Comparison of ENCODE assay signal across 8 cellular contexts in genomic region chr6:42960243-42961019, GRCh38. TPM values are rescaled to one million over a fixed set of nuclear protein-coding genes. Genes with fewer than 3 reads are reported as not detected.
DNase-seq lines count a peak whose midpoint lies in the region; ATAC-seq, FAIRE-seq and TF ChIP-seq lines count a peak whose summit lies in the region.

GNMT (plus strand) TSS chr6:42960754; CDS start chr6:42960768, 14 bp downstream.

- no peak within 1 kb of the TSS for H3K27ac Mint-ChIP-seq in activated naive CD8-positive, alpha-beta T cell
- peak within 1 kb of the TSS; percentile 56 for H3K27ac Mint-ChIP-seq in progenitor cell of endocrine pancreas

- H3K4me3 Mint-ChIP-seq in activated naive CD8-positive, alpha-beta T cell, result peak within 1 kb of the TSS; percentile 78
- peak within 1 kb of the TSS; percentile 80 for H3K4me3 Mint-ChIP-seq in progenitor cell of endocrine pancreas (ENCODE audit: low read depth)

- TF ChIP-seq CTCF in progenitor cell of endocrine pancreas (IDR thresholded peaks at IDR 0.05; ENCODE audit: unreplicated experiment), result no peak

- DNase-seq in GM12892 (ENCODE audit: insufficient read length), result peak; percentile 54
- peak; percentile 57 for DNase-seq in NCI-H748 treated with DMSO at 0.1 percent for 48 hours (lab: John Stamatoyannopoulos, UW)
- DNase-seq in left cardiac atrium, result peak; percentile 58
- DNase-seq in progenitor cell of endocrine pancreas (ENCODE audit: low spot score, unreplicated experiment), result peak; percentile 64
- DNase-seq in NCI-H1694 (lab: John Stamatoyannopoulos, UW), result no peak
- DNase-seq in pons (ENCODE audit: low spot score), result no peak
- DNase-seq in midbrain (lab: John Stamatoyannopoulos, UW), result no peak

- no peaks in the 10 kb centered on the region for H3K36me3 Mint-ChIP-seq in activated naive CD8-positive, alpha-beta T cell
- peaks cover 4% of the 10 kb centered on the region for H3K36me3 Mint-ChIP-seq in progenitor cell of endocrine pancreas (ENCODE audit: insufficient read depth)

- H3K9me3 Mint-ChIP-seq in activated naive CD8-positive, alpha-beta T cell (ENCODE audit: low read depth), result no peaks in the 10 kb centered on the region
- no peaks in the 10 kb centered on the region for H3K9me3 Mint-ChIP-seq in progenitor cell of endocrine pancreas (ENCODE audit: low read depth)

- peak; percentile 78 to 86 for ATAC-seq in left cardiac atrium

- H3K27me3 Mint-ChIP-seq in activated naive CD8-positive, alpha-beta T cell, result no peaks in the 10 kb centered on the region
- peaks cover 21% of the 10 kb centered on the region for H3K27me3 Mint-ChIP-seq in progenitor cell of endocrine pancreas

- TF ChIP-seq POLR2A in GM12892 (IDR thresholded peaks at IDR 0.05; ENCODE audit: low read depth, low read length), result no peak

- no peak for FAIRE-seq in GM12892 (lab: Jason Lieb, UNC)

- intact Hi-C loops in left cardiac atrium (cut with DNase I), result no loop called here

- H3K4me1 Mint-ChIP-seq in activated naive CD8-positive, alpha-beta T cell (ENCODE audit: low read depth), result peaks cover 16% of the 10 kb centered on the region
- H3K4me1 Mint-ChIP-seq in progenitor cell of endocrine pancreas (ENCODE audit: low read depth), result peaks cover 4% of the 10 kb centered on the region

RNA-seq across cellular contexts. Expression of gene GNMT, which starts in this region (rescaled TPM):
- polyA plus RNA-seq in GM12892 (2012; ENCODE audit: missing spikeins), result 0.42 TPM
- under 1 TPM; 0.41 to 0.63 TPM for total RNA-seq in left cardiac atrium
- total RNA-seq in progenitor cell of endocrine pancreas, result 1.3 and 1.7 TPM in 2 replicates

Comparison
In these comparisons a context has a peak if more than half of its experiments do, and no peak if none do; other contexts are left out.
1. Peak in DNase-seq and ATAC-seq in left cardiac atrium; RNA of the gene not detected or under 1 TPM.
2. DNase-seq: peak in GM12892 (single experiment), NCI-H748 treated with DMSO at 0.1 percent for 48 hours (single experiment) and progenitor cell of endocrine pancreas (single experiment); none in NCI-H1694 (single experiment), pons (single experiment) and midbrain (single experiment).